In the genomic region with DNA sequence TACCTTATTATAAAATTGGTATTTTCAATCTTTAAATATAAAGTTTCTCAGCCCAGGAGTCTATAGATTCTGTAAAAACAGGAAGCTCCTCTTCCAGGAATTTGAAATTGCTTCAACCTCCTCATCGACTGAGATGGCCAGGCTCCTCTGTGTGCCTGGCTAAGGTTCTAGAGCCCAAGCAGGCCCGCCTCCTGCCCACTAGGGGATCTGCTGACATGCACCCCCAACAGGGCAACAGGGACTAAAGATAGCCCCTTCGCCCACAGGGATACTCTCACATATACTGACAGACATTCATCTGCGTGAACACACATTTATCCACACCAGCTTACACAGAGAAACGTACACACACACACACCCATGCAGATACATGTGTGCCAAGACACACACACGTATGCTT, we compare ENCODE assay signal across 19 cellular contexts.
DNase-seq lines count a peak whose midpoint lies in the region; ATAC-seq, FAIRE-seq and TF ChIP-seq lines count a peak whose summit lies in the region.
"Had no signal": no experiment of that assay in that cellular context is flagged by ENCODE, and none has a peak within 500 bp of the region (broad histone marks: within the 10 kb centered on the region; RNA-seq: fewer than 3 reads in every experiment).

No MANE protein-coding gene starts in this region.

- POLR2A ChIA-PET in activated CD4-positive, alpha-beta memory T cell treated with anti-CD3 and anti-CD28 coated beads for 36 hours (lab: Charles Lee): no interaction called here
- POLR2A ChIA-PET in activated CD4-positive, alpha-beta memory T cell treated with anti-CD3 and anti-CD28 coated beads, Interleukin-2, amount 10 ng/mL, durations not matched to agents 7 days and 5 days (lab: Charles Lee): no interaction called here

- peaks cover 5% of the 10 kb centered on the region for H3K36me3 ChIP-seq in OCI-LY3 (replicated peaks; ENCODE audit: low read depth, low read length)
- H3K36me3 ChIP-seq in transverse colon: no peaks in the 10 kb centered on the region

- H4K20me1 ChIP-seq in OCI-LY3 (ENCODE audit: insufficient read depth, low read length): no peaks in the 10 kb centered on the region

- no peak for ATAC-seq in memory B cell (ENCODE audit: low read depth)
- no peak for ATAC-seq in Right ventricle myocardium inferior

- H3K9me3 Mint-ChIP-seq in activated CD4-positive, alpha-beta memory T cell treated with anti-CD3 and anti-CD28 coated beads for 36 hours: no peaks in the 10 kb centered on the region
- no peaks in the 10 kb centered on the region for H3K9me3 Mint-ChIP-seq in activated CD4-positive, alpha-beta memory T cell treated with anti-CD3 and anti-CD28 coated beads, Interleukin-2, amount 10 ng/mL, durations not matched to agents 7 days and 5 days
- peaks cover 4% of the 10 kb centered on the region for H3K9me3 Mint-ChIP-seq in memory B cell
- H3K9me3 Mint-ChIP-seq: CD4-positive, CD25-positive, alpha-beta regulatory T cell; H9; IgD-negative memory B cell had no signal

- WGBS in transverse colon (ENCODE audit: low coverage in 1 of 2), 2 donors: 87% methylated on average over 6 of the region's 6 CpGs; no CpG with 5 or more reads in 1 of the 2 donors

- no peak for FAIRE-seq in D721Med (lab: Jason Lieb, UNC)

- CTCF ChIA-PET in activated CD4-positive, alpha-beta memory T cell treated with anti-CD3 and anti-CD28 coated beads for 36 hours (lab: Charles Lee): no interaction called here
- CTCF ChIA-PET in activated CD4-positive, alpha-beta memory T cell treated with anti-CD3 and anti-CD28 coated beads, Interleukin-2, amount 10 ng/mL, durations not matched to agents 7 days and 5 days (lab: Charles Lee): no interaction called here

- in situ Hi-C loops in transverse colon (cut with MboI; ENCODE audit: low pct_ligation_motif_present in 1 of 4, low pct_unique_long_range_greater_than_20kb in 1 of 4, low sequenced_read_pairs in 3 of 4): no loop called here

- peaks cover 13% of the 10 kb centered on the region for H3K4me1 Mint-ChIP-seq in activated CD4-positive, alpha-beta memory T cell treated with anti-CD3 and anti-CD28 coated beads for 36 hours (ENCODE audit: low read depth)
- H3K4me1 Mint-ChIP-seq in activated CD4-positive, alpha-beta memory T cell treated with anti-CD3 and anti-CD28 coated beads, Interleukin-2, amount 10 ng/mL, durations not matched to agents 7 days and 5 days: peaks cover 16% of the 10 kb centered on the region
- H3K4me1 Mint-ChIP-seq in memory B cell: peaks cover 35% of the 10 kb centered on the region

- no peak overlapping the region for H3K27ac Mint-ChIP-seq in activated CD4-positive, alpha-beta memory T cell treated with anti-CD3 and anti-CD28 coated beads for 36 hours
- H3K27ac Mint-ChIP-seq in activated CD4-positive, alpha-beta memory T cell treated with anti-CD3 and anti-CD28 coated beads, Interleukin-2, amount 10 ng/mL, durations not matched to agents 7 days and 5 days: no peak overlapping the region
- H3K27ac Mint-ChIP-seq in memory B cell: peak overlapping the region; percentile 38
- H3K27ac Mint-ChIP-seq: CD4-positive, CD25-positive, alpha-beta regulatory T cell; H9 had no signal

- intact Hi-C loops in activated CD4-positive, alpha-beta memory T cell treated with anti-CD3 and anti-CD28 coated beads for 36 hours (cut with micrococcal nuclease): no loop called here
- intact Hi-C loops in transverse colon (cut with DNase I; ENCODE audit: low total_unique reads): no loop called here
- intact Hi-C loops in Right ventricle myocardium inferior (cut with DNase I): no loop called here

- peak overlapping the region; percentile 63 for H3K4me2 ChIP-seq in OCI-LY3 (ENCODE audit: low read length)

- H3K4me3 Mint-ChIP-seq in activated CD4-positive, alpha-beta memory T cell treated with anti-CD3 and anti-CD28 coated beads for 36 hours: no peak overlapping the region
- no peak overlapping the region for H3K4me3 Mint-ChIP-seq in activated CD4-positive, alpha-beta memory T cell treated with anti-CD3 and anti-CD28 coated beads, Interleukin-2, amount 10 ng/mL, durations not matched to agents 7 days and 5 days
- no peak overlapping the region for H3K4me3 Mint-ChIP-seq in memory B cell
- H3K4me3 Mint-ChIP-seq: CD4-positive, CD25-positive, alpha-beta regulatory T cell; H9; IgD-negative memory B cell had no signal

- TF ChIP-seq CTCF in OCI-LY3 (IDR thresholded peaks at IDR 0.05; ENCODE audit: low read depth, low read length) (no peak), transverse colon (IDR thresholded peaks at IDR 0.05) (no peak), D721Med (IDR thresholded peaks at IDR 0.05; ENCODE audit: insufficient read depth, missing control alignments) (no peak)

- H3K27me3 Mint-ChIP-seq in activated CD4-positive, alpha-beta memory T cell treated with anti-CD3 and anti-CD28 coated beads for 36 hours: no peaks in the 10 kb centered on the region
- H3K27me3 Mint-ChIP-seq in activated CD4-positive, alpha-beta memory T cell treated with anti-CD3 and anti-CD28 coated beads, Interleukin-2, amount 10 ng/mL, durations not matched to agents 7 days and 5 days: peaks cover 5% of the 10 kb centered on the region
- H3K27me3 Mint-ChIP-seq in memory B cell: peaks cover 4% of the 10 kb centered on the region
- H3K27me3 Mint-ChIP-seq: CD4-positive, CD25-positive, alpha-beta regulatory T cell; IgD-negative memory B cell had no signal

- H3K9me3 ChIP-seq in OCI-LY3 (ENCODE audit: insufficient read depth, low read length): no peaks in the 10 kb centered on the region
- H3K9me3 ChIP-seq in transverse colon: no peaks in the 10 kb centered on the region

- TF ChIP-seq EP300 in transverse colon (IDR thresholded peaks at IDR 0.05; ENCODE audit: low read depth): no peak

- no peaks in the 10 kb centered on the region for H3K36me3 Mint-ChIP-seq in activated CD4-positive, alpha-beta memory T cell treated with anti-CD3 and anti-CD28 coated beads for 36 hours
- no peaks in the 10 kb centered on the region for H3K36me3 Mint-ChIP-seq in activated CD4-positive, alpha-beta memory T cell treated with anti-CD3 and anti-CD28 coated beads, Interleukin-2, amount 10 ng/mL, durations not matched to agents 7 days and 5 days (ENCODE audit: low read depth)
- peaks cover 3% of the 10 kb centered on the region for H3K36me3 Mint-ChIP-seq in memory B cell

- 0 out of 2 replicates have a peak, but pooled peaks cover 4% of the 10 kb centered on the region for H3K79me2 ChIP-seq in OCI-LY3 (ENCODE audit: low read length)

- H3K4me1 ChIP-seq in OCI-LY3 (ENCODE audit: low read length) (peaks cover 97% of the 10 kb centered on the region), transverse colon (no peaks in the 10 kb centered on the region)

- peak; percentile 5 for DNase-seq in activated CD4-positive, alpha-beta memory T cell treated with anti-CD3 and anti-CD28 coated beads for 36 hours
- no peak for DNase-seq in activated CD4-positive, alpha-beta memory T cell treated with anti-CD3 and anti-CD28 coated beads, Interleukin-2, amount 10 ng/mL, durations not matched to agents 7 days and 5 days
- DNase-seq in memory B cell (ENCODE audit: low spot score in 2 of 2): no peak
- peak; percentile 1 for DNase-seq in transverse colon
- DNase-seq in D721Med (ENCODE audit: insufficient read length, low spot score): no peak
- DNase-seq in NCI-H2171 (lab: John Stamatoyannopoulos, UW): no peak
- DNase-seq in Right ventricle myocardium inferior (ENCODE audit: missing footprints): no peak
- DNase-seq: 8988T, COR-L47, DMS153, GDM1, H9, MM.1S, NCI-H1105, NCI-H2081, SHP77 treated with DMSO at 0.1 percent for 48 hours had no signal

- peak overlapping the region; percentile 92 for H3K27ac ChIP-seq in OCI-LY3 (ENCODE audit: low read length)
- no peak overlapping the region for H3K27ac ChIP-seq in transverse colon

- H3K4me3 ChIP-seq in OCI-LY3 (ENCODE audit: low read length) (no peak overlapping the region), transverse colon (no peak overlapping the region)

- no peak overlapping the region for H2AFZ ChIP-seq in OCI-LY3 (ENCODE audit: low read depth, low read length)

- TF ChIP-seq POLR2A in transverse colon (IDR thresholded peaks at IDR 0.05): no peak

- H3K27me3 ChIP-seq in OCI-LY3 (ENCODE audit: low read depth, low read length): no peaks in the 10 kb centered on the region
- H3K27me3 ChIP-seq in transverse colon: no peaks in the 10 kb centered on the region

- peak overlapping the region; percentile 64; the same call in 1 of the 2 replicates for H3K9ac ChIP-seq in OCI-LY3 (ENCODE audit: low read length)

Comparison
In these comparisons a context has a peak if more than half of its experiments do, and no peak if none do; other contexts are left out.
1. DNase-seq: peak in activated CD4-positive, alpha-beta memory T cell treated with anti-CD3 and anti-CD28 coated beads for 36 hours (single experiment) and transverse colon (single experiment); none in activated CD4-positive, alpha-beta memory T cell treated with anti-CD3 and anti-CD28 coated beads, Interleukin-2, amount 10 ng/mL, durations not matched to agents 7 days and 5 days (single experiment), memory B cell (0 of 2), D721Med (single experiment), NCI-H2171 (single experiment) and Right ventricle myocardium inferior (single experiment).